11 cellular contexts compared by ENCODE assay signal in the genomic region with DNA sequence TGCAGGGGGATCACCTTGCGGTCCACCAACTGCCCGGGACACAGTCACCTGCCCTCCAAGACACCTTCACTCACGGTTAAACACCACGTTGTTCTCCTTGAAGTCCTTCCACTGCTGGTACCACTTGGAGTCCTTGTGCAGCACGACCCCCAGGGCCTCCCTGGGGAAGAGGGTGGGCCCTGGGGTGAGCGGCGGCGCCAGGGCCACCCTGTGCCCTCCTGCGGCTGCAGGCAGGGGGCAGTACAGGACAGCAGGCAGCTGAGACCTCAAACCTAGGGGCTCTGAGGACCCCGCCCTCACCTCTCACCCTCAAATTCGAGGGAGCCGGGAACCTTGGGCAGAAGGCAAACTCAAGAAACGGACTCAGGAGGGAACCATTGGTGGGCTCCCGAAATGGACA. TPM values are rescaled to one million over a fixed set of nuclear protein-coding genes. Genes with fewer than 3 reads are reported as not detected.
DNase-seq lines count a peak whose midpoint lies in the region; ATAC-seq and TF ChIP-seq lines count a peak whose summit lies in the region.
"Had no signal": no experiment of that assay in that cellular context is flagged by ENCODE, and none has a peak within 500 bp of the region (broad histone marks: within the 10 kb centered on the region; RNA-seq: fewer than 3 reads in every experiment).

No MANE protein-coding gene starts in this region.

- no peak overlapping the region for H3K27ac Mint-ChIP-seq in WTC11
- H3K27ac Mint-ChIP-seq in nephron progenitor cell: no peak overlapping the region
- H3K27ac Mint-ChIP-seq: activated naive CD8-positive, alpha-beta T cell treated with anti-CD3 and anti-CD28 coated beads, Interleukin-2, amount 10 ng/mL, durations not matched to agents 7 days and 5 days; stimulated activated naive CD8-positive, alpha-beta T cell treated with anti-CD3 and anti-CD28 coated beads, Interleukin-15, Interleukin-2, amounts not matched to agents 100 ng/mL and 50 ng/mL, for 24 hours had no signal

- H3K9me3 Mint-ChIP-seq in WTC11 (no peaks in the 10 kb centered on the region), nephron progenitor cell (no peaks in the 10 kb centered on the region)
- H3K9me3 Mint-ChIP-seq: activated naive CD8-positive, alpha-beta T cell treated with anti-CD3 and anti-CD28 coated beads, Interleukin-2, amount 10 ng/mL, durations not matched to agents 7 days and 5 days; stimulated activated naive CD8-positive, alpha-beta T cell treated with anti-CD3 and anti-CD28 coated beads, Interleukin-15, Interleukin-2, amounts not matched to agents 100 ng/mL and 50 ng/mL, for 24 hours had no signal

- H3K27me3 Mint-ChIP-seq in WTC11 (ENCODE audit: low read depth) (no peaks in the 10 kb centered on the region), nephron progenitor cell (ENCODE audit: low read depth, poor library complexity) (no peaks in the 10 kb centered on the region)
- H3K27me3 Mint-ChIP-seq: activated naive CD8-positive, alpha-beta T cell treated with anti-CD3 and anti-CD28 coated beads, Interleukin-2, amount 10 ng/mL, durations not matched to agents 7 days and 5 days; stimulated activated naive CD8-positive, alpha-beta T cell treated with anti-CD3 and anti-CD28 coated beads, Interleukin-15, Interleukin-2, amounts not matched to agents 100 ng/mL and 50 ng/mL, for 24 hours had no signal

- DNase-seq in GM12865 (ENCODE audit: low read depth): no peak
- DNase-seq in WTC11 (ENCODE audit: low spot score): no peak
- no peak for DNase-seq in nephron progenitor cell
- DNase-seq in activated T-cell treated with anti-CD3 and anti-CD28 coated beads, Interleukin-2, amount 50 U/mL, for 48 hours: no peak
- DNase-seq in NCI-H1694 (lab: John Stamatoyannopoulos, UW): no peak
- DNase-seq: activated naive CD8-positive, alpha-beta T cell treated with anti-CD3 and anti-CD28 coated beads, Interleukin-2, amount 10 ng/mL, durations not matched to agents 7 days and 5 days; effector memory CD4-positive, alpha-beta T cell; NCI-H510A had no signal

- CTCF ChIA-PET in WTC11 (lab: Charles Lee): interaction anchor here (1.0 kb wide), 1 partner anchor 11 kb away, joined by 5 read pairs; a partner anchor contains a TSS

- H3K4me3 ChIP-seq in GM12865 (ENCODE audit: low read depth, low read length): no peak overlapping the region

- H3K4me1 Mint-ChIP-seq in WTC11: no peaks in the 10 kb centered on the region
- peaks cover 11% of the 10 kb centered on the region for H3K4me1 Mint-ChIP-seq in nephron progenitor cell
- H3K4me1 Mint-ChIP-seq: activated naive CD8-positive, alpha-beta T cell treated with anti-CD3 and anti-CD28 coated beads, Interleukin-2, amount 10 ng/mL, durations not matched to agents 7 days and 5 days had no signal

- ATAC-seq in WTC11 (0 out of 2 replicates have a peak, but pooled peaks have one; percentile 19), HG03460 (IDR thresholded peaks at IDR 0.05; ENCODE audit: unreplicated experiment) (no peak)

- H3K36me3 Mint-ChIP-seq in WTC11: peaks cover 37% of the 10 kb centered on the region
- peaks cover 15% of the 10 kb centered on the region for H3K36me3 Mint-ChIP-seq in nephron progenitor cell (ENCODE audit: low read depth)

- H3K4me3 Mint-ChIP-seq in WTC11: no peak overlapping the region
- H3K4me3 Mint-ChIP-seq in nephron progenitor cell: no peak overlapping the region
- H3K4me3 Mint-ChIP-seq: activated naive CD8-positive, alpha-beta T cell treated with anti-CD3 and anti-CD28 coated beads, Interleukin-2, amount 10 ng/mL, durations not matched to agents 7 days and 5 days; stimulated activated naive CD8-positive, alpha-beta T cell treated with anti-CD3 and anti-CD28 coated beads, Interleukin-15, Interleukin-2, amounts not matched to agents 100 ng/mL and 50 ng/mL, for 24 hours had no signal

- POLR2A ChIA-PET in WTC11 (lab: Charles Lee): no interaction called here

- TF ChIP-seq CTCF in GM12865 (IDR thresholded peaks at IDR 0.05; ENCODE audit: insufficient read depth, low read depth, low read length, missing control alignments) (peak; percentile 15), WTC11 (IDR thresholded peaks at IDR 0.05) (no peak; the same call in 1 of the 2 replicates), nephron progenitor cell (IDR thresholded peaks at IDR 0.05) (peak; percentile 34)

TF ChIP-seq in WTC11, 78 proteins besides CTCF, POLR2A, EP300 and RAD21 (continues in another document):
- no peak for TF ChIP-seq ZNF121 (CRISPR knock-in tag; IDR thresholded peaks at IDR 0.05)
- TF ChIP-seq, protein P1, sequence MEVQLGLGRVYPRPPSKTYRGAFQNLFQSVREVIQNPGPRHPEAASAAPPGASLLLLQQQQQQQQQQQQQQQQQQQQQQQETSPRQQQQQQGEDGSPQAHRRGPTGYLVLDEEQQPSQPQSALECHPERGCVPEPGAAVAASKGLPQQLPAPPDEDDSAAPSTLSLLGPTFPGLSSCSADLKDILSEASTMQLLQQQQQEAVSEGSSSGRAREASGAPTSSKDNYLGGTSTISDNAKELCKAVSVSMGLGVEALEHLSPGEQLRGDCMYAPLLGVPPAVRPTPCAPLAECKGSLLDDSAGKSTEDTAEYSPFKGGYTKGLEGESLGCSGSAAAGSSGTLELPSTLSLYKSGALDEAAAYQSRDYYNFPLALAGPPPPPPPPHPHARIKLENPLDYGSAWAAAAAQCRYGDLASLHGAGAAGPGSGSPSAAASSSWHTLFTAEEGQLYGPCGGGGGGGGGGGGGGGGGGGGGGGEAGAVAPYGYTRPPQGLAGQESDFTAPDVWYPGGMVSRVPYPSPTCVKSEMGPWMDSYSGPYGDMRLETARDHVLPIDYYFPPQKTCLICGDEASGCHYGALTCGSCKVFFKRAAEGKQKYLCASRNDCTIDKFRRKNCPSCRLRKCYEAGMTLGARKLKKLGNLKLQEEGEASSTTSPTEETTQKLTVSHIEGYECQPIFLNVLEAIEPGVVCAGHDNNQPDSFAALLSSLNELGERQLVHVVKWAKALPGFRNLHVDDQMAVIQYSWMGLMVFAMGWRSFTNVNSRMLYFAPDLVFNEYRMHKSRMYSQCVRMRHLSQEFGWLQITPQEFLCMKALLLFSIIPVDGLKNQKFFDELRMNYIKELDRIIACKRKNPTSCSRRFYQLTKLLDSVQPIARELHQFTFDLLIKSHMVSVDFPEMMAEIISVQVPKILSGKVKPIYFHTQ (CRISPR knock-in tag; IDR thresholded peaks at IDR 0.05): no peak
- TF ChIP-seq, protein P2, sequence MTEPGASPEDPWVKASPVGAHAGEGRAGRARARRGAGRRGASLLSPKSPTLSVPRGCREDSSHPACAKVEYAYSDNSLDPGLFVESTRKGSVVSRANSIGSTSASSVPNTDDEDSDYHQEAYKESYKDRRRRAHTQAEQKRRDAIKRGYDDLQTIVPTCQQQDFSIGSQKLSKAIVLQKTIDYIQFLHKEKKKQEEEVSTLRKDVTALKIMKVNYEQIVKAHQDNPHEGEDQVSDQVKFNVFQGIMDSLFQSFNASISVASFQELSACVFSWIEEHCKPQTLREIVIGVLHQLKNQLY (CRISPR knock-in tag; IDR thresholded peaks at IDR 0.05): no peak
- no peak for TF ChIP-seq ZNF232 (CRISPR knock-in tag; IDR thresholded peaks at IDR 0.05)
- TF ChIP-seq CREB1 (CRISPR knock-in tag; IDR thresholded peaks at IDR 0.05): no peak
- no peak for TF ChIP-seq ESRRA (CRISPR knock-in tag; IDR thresholded peaks at IDR 0.05; ENCODE audit: borderline replicate concordance)
- TF ChIP-seq, protein P3, sequence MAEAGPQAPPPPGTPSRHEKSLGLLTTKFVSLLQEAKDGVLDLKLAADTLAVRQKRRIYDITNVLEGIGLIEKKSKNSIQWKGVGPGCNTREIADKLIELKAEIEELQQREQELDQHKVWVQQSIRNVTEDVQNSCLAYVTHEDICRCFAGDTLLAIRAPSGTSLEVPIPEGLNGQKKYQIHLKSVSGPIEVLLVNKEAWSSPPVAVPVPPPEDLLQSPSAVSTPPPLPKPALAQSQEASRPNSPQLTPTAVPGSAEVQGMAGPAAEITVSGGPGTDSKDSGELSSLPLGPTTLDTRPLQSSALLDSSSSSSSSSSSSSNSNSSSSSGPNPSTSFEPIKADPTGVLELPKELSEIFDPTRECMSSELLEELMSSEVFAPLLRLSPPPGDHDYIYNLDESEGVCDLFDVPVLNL (CRISPR knock-in tag; IDR thresholded peaks at IDR 0.05; ENCODE audit: borderline replicate concordance, low read depth): no peak
- no peak for TF ChIP-seq TP53 (CRISPR knock-in tag; IDR thresholded peaks at IDR 0.05)
- no peak for TF ChIP-seq ELF4 (CRISPR knock-in tag; IDR thresholded peaks at IDR 0.05; ENCODE audit: low read depth)
- TF ChIP-seq, protein P4, sequence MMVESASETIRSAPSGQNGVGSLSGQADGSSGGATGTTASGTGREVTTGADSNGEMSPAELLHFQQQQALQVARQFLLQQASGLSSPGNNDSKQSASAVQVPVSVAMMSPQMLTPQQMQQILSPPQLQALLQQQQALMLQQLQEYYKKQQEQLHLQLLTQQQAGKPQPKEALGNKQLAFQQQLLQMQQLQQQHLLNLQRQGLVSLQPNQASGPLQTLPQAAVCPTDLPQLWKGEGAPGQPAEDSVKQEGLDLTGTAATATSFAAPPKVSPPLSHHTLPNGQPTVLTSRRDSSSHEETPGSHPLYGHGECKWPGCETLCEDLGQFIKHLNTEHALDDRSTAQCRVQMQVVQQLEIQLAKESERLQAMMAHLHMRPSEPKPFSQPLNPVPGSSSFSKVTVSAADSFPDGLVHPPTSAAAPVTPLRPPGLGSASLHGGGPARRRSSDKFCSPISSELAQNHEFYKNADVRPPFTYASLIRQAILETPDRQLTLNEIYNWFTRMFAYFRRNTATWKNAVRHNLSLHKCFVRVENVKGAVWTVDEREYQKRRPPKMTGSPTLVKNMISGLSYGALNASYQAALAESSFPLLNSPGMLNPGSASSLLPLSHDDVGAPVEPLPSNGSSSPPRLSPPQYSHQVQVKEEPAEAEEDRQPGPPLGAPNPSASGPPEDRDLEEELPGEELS (CRISPR knock-in tag; IDR thresholded peaks at IDR 0.05): no peak
- no peak for TF ChIP-seq ZNF317 (CRISPR knock-in tag; IDR thresholded peaks at IDR 0.05; ENCODE audit: borderline replicate concordance, low read depth)
- no peak for TF ChIP-seq SMAD3 (CRISPR knock-in tag; IDR thresholded peaks at IDR 0.05; ENCODE audit: borderline replicate concordance)
- TF ChIP-seq ETV6 (CRISPR knock-in tag; IDR thresholded peaks at IDR 0.05): no peak

RNA-seq across cellular contexts. Expression of a gene that starts 7.5 kb away (rescaled TPM):
- 41.5 to 48.2 TPM (median 44.3 TPM) in 3 replicates for total RNA-seq in WTC11 (2021)
- total RNA-seq: activated naive CD8-positive, alpha-beta T cell treated with anti-CD3 and anti-CD28 coated beads, Interleukin-2, amount 10 ng/mL, durations not matched to agents 7 days and 5 days had no signal

RNA-seq across cellular contexts. Expression of a gene that starts 10.1 kb away (rescaled TPM):
- 103 to 129 TPM (median 103 TPM) in 3 replicates for total RNA-seq in WTC11 (2021)

RNA-seq across cellular contexts. Expression of a gene that starts 13.3 kb away (rescaled TPM):
- 23.2 to 24.3 TPM (median 23.7 TPM) in 3 replicates for total RNA-seq in WTC11 (2021)

RNA-seq across cellular contexts. Expression of a gene that starts 18.8 kb away (rescaled TPM):
- total RNA-seq in WTC11 (2021): 4.1 to 7.4 TPM (median 6.5 TPM) in 3 replicates
- total RNA-seq: SK-MEL-5 had no signal

RNA-seq across cellular contexts. Expression of a gene that starts 29.7 kb away (rescaled TPM):
- total RNA-seq in WTC11 (2021): 39.4 to 46.9 TPM (median 46.3 TPM) in 3 replicates
